Comparison of ENCODE assay signal across 10 cellular contexts in the genomic region with DNA sequence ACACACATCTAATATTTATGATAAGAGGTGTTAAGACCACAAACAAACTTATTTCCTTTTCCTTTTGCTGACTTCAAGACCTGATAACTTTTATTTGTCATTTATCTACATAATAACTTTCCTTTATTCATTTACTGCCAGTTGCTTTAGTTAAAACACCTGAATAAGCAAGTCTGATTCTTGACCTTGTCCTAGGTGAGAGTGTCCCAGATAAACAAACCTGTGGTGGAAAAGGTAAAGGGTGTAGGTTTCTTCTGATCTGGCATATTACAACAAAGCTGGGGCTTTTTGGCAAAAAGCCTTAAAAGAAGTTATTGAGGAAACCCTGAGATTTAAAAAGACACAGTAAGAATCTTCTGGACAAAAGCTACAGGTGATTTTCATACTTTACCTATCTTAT.
"Had no signal": no experiment of that assay in that cellular context is flagged by ENCODE, and none has a peak within 500 bp of the region (broad histone marks: within the 10 kb centered on the region; RNA-seq: fewer than 3 reads in every experiment).

No MANE protein-coding gene starts in this region.

- ATAC-seq: HCT116 had no signal

- H3K36me3 ChIP-seq: HAP-1 had no signal

- DNase-seq: GM23248, GOT3, H7, H9, HCEC 1CT, HFFc6 had no signal

- H2AFZ ChIP-seq: GM23248 had no signal

- FAIRE-seq: H1, H54 had no signal

- H3K27ac Mint-ChIP-seq: H9, HFFc6 had no signal

- H3K9me3 ChIP-seq: HAP-1 had no signal

- H3K4me1 Mint-ChIP-seq: H9 had no signal

- H3K27ac ChIP-seq: GM23248 had no signal

- H3K4me3 Mint-ChIP-seq: H9, HFFc6 had no signal

- H3K4me3 ChIP-seq: GM23248, HAP-1 had no signal
